Comparison of ENCODE assay signal across 1 cellular context in the genomic region with DNA sequence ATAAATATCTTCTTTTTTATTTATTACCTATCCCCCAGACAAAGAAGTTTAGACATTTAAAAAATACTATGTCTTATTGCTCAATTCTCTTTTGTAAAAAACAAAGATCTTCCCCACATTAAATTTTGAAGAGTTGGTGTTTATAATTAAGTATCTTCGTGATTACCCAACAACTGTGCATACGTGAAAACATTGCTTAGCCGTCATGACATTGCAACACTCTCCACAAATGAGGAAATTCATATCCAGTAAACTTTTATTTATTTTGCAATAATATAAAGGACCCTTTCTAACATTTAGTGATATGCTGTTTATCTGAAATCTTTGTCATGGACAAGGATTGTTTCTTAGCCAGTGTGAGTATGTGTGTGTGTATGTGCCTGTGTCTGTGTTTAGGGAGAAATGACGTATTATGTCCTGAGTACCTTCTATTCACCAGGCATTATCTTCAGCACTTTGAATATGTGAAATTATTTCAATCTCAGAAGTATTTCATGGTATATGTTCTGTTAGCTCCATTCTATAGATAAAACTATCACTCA.
TF ChIP-seq lines count a peak whose summit lies in the region.

No MANE protein-coding gene starts in this region.

TF ChIP-seq in HepG2, 621 proteins besides CTCF, POLR2A, EP300 and RAD21:
- TF ChIP-seq RCOR2 (CRISPR knock-in tag; IDR thresholded peaks at IDR 0.05) (no peak), CEBPB (IDR thresholded peaks at IDR 0.05; ENCODE audit: borderline replicate concordance, low read depth, low read length) (peak; percentile 2; the same call in 1 of the 2 replicates)
